10 cellular contexts compared by ENCODE assay signal in the genomic region with DNA sequence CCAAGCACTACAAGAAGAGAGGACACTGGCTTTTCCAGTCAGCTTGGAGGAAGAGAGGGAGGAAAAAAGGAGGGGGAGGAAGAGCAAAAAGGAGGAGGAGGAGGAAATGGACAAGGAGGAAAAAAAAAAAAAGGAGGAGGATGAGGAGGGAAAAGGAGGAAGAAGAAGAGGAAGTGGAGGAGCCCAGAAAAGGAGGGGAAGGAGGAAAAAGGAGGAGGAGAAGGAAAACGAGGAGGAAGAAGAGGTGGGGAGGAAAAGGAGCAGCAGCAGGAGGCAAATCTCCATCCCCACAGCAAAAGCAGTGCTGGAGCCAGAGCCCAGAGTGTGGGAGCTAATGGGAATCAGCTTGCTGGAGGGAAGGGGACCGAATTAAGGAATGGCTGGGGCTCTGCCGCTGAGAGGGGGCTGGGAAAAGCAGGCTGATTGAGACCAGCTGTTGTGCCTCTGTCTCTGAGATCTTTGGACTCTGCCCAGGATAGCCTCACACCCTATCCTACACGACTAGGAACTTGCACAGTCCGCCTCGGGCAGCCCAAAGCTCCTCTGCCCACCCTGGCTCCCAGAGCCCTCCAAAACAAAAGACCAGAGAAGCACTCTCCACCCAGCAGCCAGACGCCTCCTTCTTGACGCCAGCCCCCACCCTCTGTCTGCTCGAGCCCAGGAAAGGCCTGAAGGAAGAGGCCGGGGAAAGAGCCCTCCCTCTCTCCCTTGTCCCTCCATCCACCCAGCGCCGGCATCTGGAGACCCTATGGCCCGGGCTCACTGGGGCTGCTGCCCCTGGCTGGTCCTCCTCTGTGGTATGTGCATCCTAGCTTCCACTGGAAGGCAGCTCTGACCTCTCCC. TPM values are rescaled to one million over a fixed set of nuclear protein-coding genes. Genes with fewer than 3 reads are reported as not detected.
DNase-seq lines count a peak whose midpoint lies in the region; ATAC-seq and TF ChIP-seq lines count a peak whose summit lies in the region.
"Had no signal": no experiment of that assay in that cellular context is flagged by ENCODE, and none has a peak within 500 bp of the region (broad histone marks: within the 10 kb centered on the region; RNA-seq: fewer than 3 reads in every experiment).

Gene XPNPEP2 (plus strand): TSS at position 514 of the 843 bp plus-strand sequence. CDS start 235 bp downstream, at position 749.

- H4K8ac ChIP-seq in mesendoderm (ENCODE audit: low read depth, low read length), result no peak within 1 kb of the TSS

- no peak within 1 kb of the TSS for H3K27ac ChIP-seq in endodermal cell (ENCODE audit: low read depth, low read length)
- H3K27ac ChIP-seq in mesendoderm (ENCODE audit: low read depth, low read length), result no peak within 1 kb of the TSS
- H3K27ac ChIP-seq in vagina, result peak within 1 kb of the TSS; percentile 70
- H3K27ac ChIP-seq: C4-2B had no signal

- no peak within 1 kb of the TSS for H3K4me2 ChIP-seq in mesendoderm (ENCODE audit: low read length)

- H3K27me3 ChIP-seq in endodermal cell (ENCODE audit: control insufficient read depth, insufficient read depth, low read length, poor library complexity, severe bottlenecking) (no peaks in the 10 kb centered on the region), mesendoderm (ENCODE audit: insufficient read depth, low read length, poor library complexity) (no peaks in the 10 kb centered on the region), vagina (no peaks in the 10 kb centered on the region)

- H3K9me3 ChIP-seq in endodermal cell (ENCODE audit: control insufficient read depth, low read length) (no peaks in the 10 kb centered on the region), vagina (no peaks in the 10 kb centered on the region)

- no peak within 1 kb of the TSS for H3K23ac ChIP-seq in mesendoderm (ENCODE audit: low read length)

- no peak for ATAC-seq in GM19463 (IDR thresholded peaks at IDR 0.05; ENCODE audit: unreplicated experiment)

- no peak within 1 kb of the TSS for H3K4me3 ChIP-seq in endodermal cell (ENCODE audit: low read length)
- H3K4me3 ChIP-seq in mesendoderm (ENCODE audit: low read length), result no peak within 1 kb of the TSS
- H3K4me3 ChIP-seq in vagina, result no peak within 1 kb of the TSS

- TF ChIP-seq CTCF in endodermal cell (conservative IDR thresholded peaks at IDR 0.05), result no peak
- TF ChIP-seq CTCF in vagina (IDR thresholded peaks at IDR 0.05), result no peak

- DNase-seq in activated naive CD4-positive, alpha-beta T cell treated with anti-CD3 and anti-CD28 coated beads, Interleukin-2, amount 10 ng/mL, durations not matched to agents 7 days and 5 days, result no peak
- no peak for DNase-seq in activated naive CD4-positive, alpha-beta T cell treated with anti-CD3 and anti-CD28 coated beads for 36 hours
- DNase-seq in endodermal cell (peak; percentile 59), mesendoderm (peak; percentile 48), vagina (ENCODE audit: extremely low spot score in 2 of 2) (no peak), G401 (ENCODE audit: low spot score) (no peak), GM19240 (ENCODE audit: insufficient read length, low spot score) (no peak)

- CTCF ChIA-PET in activated naive CD4-positive, alpha-beta T cell treated with anti-CD3 and anti-CD28 coated beads, Interleukin-2, amount 10 ng/mL, durations not matched to agents 7 days and 5 days (lab: Charles Lee), result interaction anchor here (1.5 to 5.5 kb wide), 3 partner anchors 12 to 45 kb away, joined by 4 to 30 read pairs (median 6); no protein-coding TSS in a partner anchor
- CTCF ChIA-PET in activated naive CD4-positive, alpha-beta T cell treated with anti-CD3 and anti-CD28 coated beads for 36 hours (lab: Charles Lee), result interaction anchor here (2.2 kb wide), 1 partner anchor 12 kb away, joined by 12 read pairs; no protein-coding TSS in a partner anchor

- H2BK15ac ChIP-seq in mesendoderm (replicated peaks; ENCODE audit: low read depth), result peak within 1 kb of the TSS; percentile 77

- no peak within 1 kb of the TSS for H3K9ac ChIP-seq in endodermal cell (ENCODE audit: extremely low read depth, low read length, poor library complexity, severe bottlenecking)
- no peak within 1 kb of the TSS for H3K9ac ChIP-seq in mesendoderm (ENCODE audit: low read length)

- H3K79me2 ChIP-seq in mesendoderm (ENCODE audit: control insufficient read depth, insufficient read depth, low read length), result no peaks in the 10 kb centered on the region

- in situ Hi-C loops in G401 (cut with HindIII; ENCODE audit: low sequenced_read_pairs), result no loop called here

- no peak within 1 kb of the TSS for H2BK5ac ChIP-seq in mesendoderm (ENCODE audit: low read length)

- no peaks in the 10 kb centered on the region for H3K27me3 Mint-ChIP-seq in activated naive CD4-positive, alpha-beta T cell treated with anti-CD3 and anti-CD28 coated beads, Interleukin-2, amount 10 ng/mL, durations not matched to agents 7 days and 5 days
- no peaks in the 10 kb centered on the region for H3K27me3 Mint-ChIP-seq in activated naive CD4-positive, alpha-beta T cell treated with anti-CD3 and anti-CD28 coated beads for 36 hours (ENCODE audit: low read depth)
- H3K27me3 Mint-ChIP-seq in endodermal cell (ENCODE audit: insufficient read depth), result peaks cover 13% of the 10 kb centered on the region

- peaks cover 2% of the 10 kb centered on the region for H3K9me3 Mint-ChIP-seq in activated naive CD4-positive, alpha-beta T cell treated with anti-CD3 and anti-CD28 coated beads, Interleukin-2, amount 10 ng/mL, durations not matched to agents 7 days and 5 days
- no peaks in the 10 kb centered on the region for H3K9me3 Mint-ChIP-seq in activated naive CD4-positive, alpha-beta T cell treated with anti-CD3 and anti-CD28 coated beads for 36 hours
- H3K9me3 Mint-ChIP-seq in endodermal cell, result no peaks in the 10 kb centered on the region

- H2AK5ac ChIP-seq in mesendoderm (ENCODE audit: low read length), result no peak within 1 kb of the TSS

- peak within 1 kb of the TSS; percentile 52 for H3K27ac Mint-ChIP-seq in activated naive CD4-positive, alpha-beta T cell treated with anti-CD3 and anti-CD28 coated beads, Interleukin-2, amount 10 ng/mL, durations not matched to agents 7 days and 5 days
- no peak within 1 kb of the TSS for H3K27ac Mint-ChIP-seq in activated naive CD4-positive, alpha-beta T cell treated with anti-CD3 and anti-CD28 coated beads for 36 hours
- peak within 1 kb of the TSS; percentile 27 for H3K27ac Mint-ChIP-seq in endodermal cell

- peaks cover 68% of the 10 kb centered on the region for H3K4me1 Mint-ChIP-seq in activated naive CD4-positive, alpha-beta T cell treated with anti-CD3 and anti-CD28 coated beads, Interleukin-2, amount 10 ng/mL, durations not matched to agents 7 days and 5 days
- H3K4me1 Mint-ChIP-seq in activated naive CD4-positive, alpha-beta T cell treated with anti-CD3 and anti-CD28 coated beads for 36 hours (ENCODE audit: low read depth), result peaks cover 29% of the 10 kb centered on the region
- H3K4me1 Mint-ChIP-seq in endodermal cell, result peaks cover 22% of the 10 kb centered on the region

- 56 to 75% methylated on average over 1 to 13 of the region's 13 CpGs for WGBS in endodermal cell (ENCODE audit: insufficient coverage in 1 of 2, insufficient read length in 1 of 2), 2 experiments
- WGBS in mesendoderm (ENCODE audit: extremely low coverage, insufficient coverage, low lambda C conversion rate), result no CpG with 5 or more reads among the region's 13 CpGs

- peak within 1 kb of the TSS; percentile 60 for H3K18ac ChIP-seq in mesendoderm (ENCODE audit: low read length)

- H3K4ac ChIP-seq in mesendoderm (ENCODE audit: low read depth, low read length), result no peak within 1 kb of the TSS

- no peaks in the 10 kb centered on the region for H3K4me1 ChIP-seq in endodermal cell (ENCODE audit: control insufficient read depth, insufficient read depth, low read length)
- no peaks in the 10 kb centered on the region for H3K4me1 ChIP-seq in mesendoderm (ENCODE audit: control insufficient read depth, low read depth, low read length)
- H3K4me1 ChIP-seq in vagina, result peaks cover 10% of the 10 kb centered on the region

- intact Hi-C loops in activated naive CD4-positive, alpha-beta T cell treated with anti-CD3 and anti-CD28 coated beads for 36 hours (cut with micrococcal nuclease), result no loop called here
- intact Hi-C loops in vagina (cut with DNase I), result no loop called here

- no peak within 1 kb of the TSS for H4K5ac ChIP-seq in mesendoderm (ENCODE audit: low read length)

- H3K56ac ChIP-seq in mesendoderm (ENCODE audit: low read length), result peak within 1 kb of the TSS; percentile 69

- no peaks in the 10 kb centered on the region for H3K36me3 ChIP-seq in endodermal cell (ENCODE audit: control insufficient read depth, insufficient read depth, low read length)
- no peaks in the 10 kb centered on the region for H3K36me3 ChIP-seq in mesendoderm (ENCODE audit: control insufficient read depth, insufficient read depth, low read length)
- H3K36me3 ChIP-seq in vagina, result no peaks in the 10 kb centered on the region

- no peak within 1 kb of the TSS for H2BK120ac ChIP-seq in mesendoderm (ENCODE audit: low read depth, low read length)

- H3K79me1 ChIP-seq in mesendoderm (ENCODE audit: low read length), result no peaks in the 10 kb centered on the region

- no peaks in the 10 kb centered on the region for H3K36me3 Mint-ChIP-seq in activated naive CD4-positive, alpha-beta T cell treated with anti-CD3 and anti-CD28 coated beads, Interleukin-2, amount 10 ng/mL, durations not matched to agents 7 days and 5 days
- no peaks in the 10 kb centered on the region for H3K36me3 Mint-ChIP-seq in activated naive CD4-positive, alpha-beta T cell treated with anti-CD3 and anti-CD28 coated beads for 36 hours (ENCODE audit: low read depth)
- H3K36me3 Mint-ChIP-seq in endodermal cell (ENCODE audit: low read depth), result no peaks in the 10 kb centered on the region

- H3K4me3 Mint-ChIP-seq in activated naive CD4-positive, alpha-beta T cell treated with anti-CD3 and anti-CD28 coated beads, Interleukin-2, amount 10 ng/mL, durations not matched to agents 7 days and 5 days, result no peak within 1 kb of the TSS
- no peak within 1 kb of the TSS for H3K4me3 Mint-ChIP-seq in activated naive CD4-positive, alpha-beta T cell treated with anti-CD3 and anti-CD28 coated beads for 36 hours
- H3K4me3 Mint-ChIP-seq in endodermal cell, result no peak within 1 kb of the TSS

- TF ChIP-seq POLR2A in vagina (IDR thresholded peaks at IDR 0.05), result no peak

RNA-seq across cellular contexts. Expression of gene XPNPEP2, which starts in this region (rescaled TPM):
- under 1 TPM; 0.21 to 0.27 TPM for total RNA-seq in activated naive CD4-positive, alpha-beta T cell treated with anti-CD3 and anti-CD28 coated beads for 36 hours
- total RNA-seq in endodermal cell (under 1 TPM; 0.20 to 0.31 TPM), vagina (22.3 TPM)
- polyA plus RNA-seq in endodermal cell (2013, experiment 1 of 2), result 0.25 TPM
- 0.46 TPM for polyA plus RNA-seq in endodermal cell (2013, experiment 2 of 2)
- 0.22 TPM for polyA plus RNA-seq in mesendoderm (2013, experiment 1 of 2)
- 0.10 TPM for polyA plus RNA-seq in mesendoderm (2013, experiment 2 of 2)
- total RNA-seq in G401 (2014; rRNA removed; shearing (Covaris generic)), result not detected in 2 replicates
- total RNA-seq: NCI-H460 had no signal

Comparison
In these comparisons a context has a peak if more than half of its experiments do, and no peak if none do; other contexts are left out.
1. RNA of gene XPNPEP2 (total RNA-seq): 22.3 TPM in vagina (single experiment); 0.20 to 0.31 TPM in endodermal cell, 0.21 to 0.27 TPM in activated naive CD4-positive, alpha-beta T cell treated with anti-CD3 and anti-CD28 coated beads for 36 hours and not detected in G401; every median in the first group is over 10 times any median in the second.
2. Peak in DNase-seq in endodermal cell; RNA of the gene not detected or under 1 TPM.